Comparison of ENCODE assay signal across 13 cellular contexts in the genomic region with DNA sequence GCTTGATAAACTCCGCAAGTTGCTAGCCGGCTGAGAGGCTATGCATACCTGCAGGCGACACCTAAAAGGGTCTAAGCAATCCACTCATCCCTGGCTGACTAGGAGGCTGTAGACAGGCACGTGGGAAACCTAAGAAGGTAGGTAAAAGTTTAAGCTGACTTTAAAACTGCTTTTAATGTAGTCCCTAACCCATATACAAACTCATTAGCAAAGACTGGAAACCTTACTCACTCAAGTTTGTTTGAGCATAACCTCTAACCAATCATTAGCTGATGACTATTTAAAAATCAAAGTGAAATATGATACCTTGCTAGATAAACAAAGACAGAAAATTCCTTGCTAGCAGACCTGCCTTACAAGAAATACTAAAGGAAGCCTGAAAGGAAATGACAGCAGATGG.
A peak's percentile ranks its signal among the peaks of the same experiment; 100 is the strongest.
DNase-seq lines count a peak whose midpoint lies in the region; TF ChIP-seq lines count a peak whose summit lies in the region.
"Had no signal": no experiment of that assay in that cellular context is flagged by ENCODE, and none has a peak within 500 bp of the region (broad histone marks: within the 10 kb centered on the region; RNA-seq: fewer than 3 reads in every experiment).

No MANE protein-coding gene starts in this region.

- H3K36me3 Mint-ChIP-seq in nephron progenitor cell (ENCODE audit: low read depth): peaks cover 19% of the 10 kb centered on the region

- no peaks in the 10 kb centered on the region for H3K27me3 Mint-ChIP-seq in nephron progenitor cell (ENCODE audit: low read depth, poor library complexity)
- H3K27me3 Mint-ChIP-seq: naive thymus-derived CD4-positive, alpha-beta T cell had no signal

- no peaks in the 10 kb centered on the region; the same call in 1 of the 2 replicates for H3K36me3 ChIP-seq in H7 (replicated peaks; ENCODE audit: control insufficient read depth, insufficient read depth, low read length)
- H3K36me3 ChIP-seq: colonic mucosa had no signal

- H3K4me3 Mint-ChIP-seq in nephron progenitor cell: no peak overlapping the region
- H3K4me3 Mint-ChIP-seq: naive thymus-derived CD4-positive, alpha-beta T cell had no signal

- no peaks in the 10 kb centered on the region for H3K9me3 Mint-ChIP-seq in nephron progenitor cell
- H3K9me3 Mint-ChIP-seq: naive thymus-derived CD4-positive, alpha-beta T cell had no signal

- peak overlapping the region; percentile 27 for H3K27ac Mint-ChIP-seq in nephron progenitor cell
- H3K27ac Mint-ChIP-seq: naive thymus-derived CD4-positive, alpha-beta T cell had no signal

- H3K4me3 ChIP-seq in H7 (ENCODE audit: insufficient read depth, low read depth, low read length) (no peak overlapping the region), epithelial cell of proximal tubule (ENCODE audit: low read depth, low read length) (no peak overlapping the region)
- H3K4me3 ChIP-seq: colonic mucosa had no signal

- no peak for TF ChIP-seq CTCF in epithelial cell of proximal tubule (conservative IDR thresholded peaks at IDR 0.05; ENCODE audit: low read depth, low read length)
- TF ChIP-seq CTCF in nephron progenitor cell (IDR thresholded peaks at IDR 0.05): no peak

- H3K4me1 Mint-ChIP-seq in nephron progenitor cell: peaks cover 38% of the 10 kb centered on the region

- peak; percentile 17 for DNase-seq in H7
- peak; percentile 5 for DNase-seq in LoVo (ENCODE audit: low spot score)
- peak; percentile 49 for DNase-seq in epithelial cell of proximal tubule (ENCODE audit: low read depth)
- DNase-seq in nephron progenitor cell: peak; percentile 4
- DNase-seq in stimulated activated CD4-positive, alpha-beta T cell treated with anti-CD3 and anti-CD28 coated beads, Interleukin-4, amount 100 ng/mL, for 24 hours: no peak
- no peak for DNase-seq in DMS153 treated with DMSO at 0.1 percent for 48 hours (lab: John Stamatoyannopoulos, UW; ENCODE audit: unreplicated experiment)
- no peak for DNase-seq in activated T-cell treated with anti-CD3 and anti-CD28 coated beads, Interleukin-2, amount 50 U/mL, for 1 hour
- DNase-seq: activated CD4-positive, alpha-beta T cell treated with anti-CD3 and anti-CD28 coated beads for 4 hours; colonic mucosa; DND-41; naive thymus-derived CD4-positive, alpha-beta T cell; NCI-H526; stimulated activated CD8-positive, alpha-beta memory T cell treated with anti-CD3 and anti-CD28 coated beads, Interleukin-4, amount 100 ng/mL, for 48 hours had no signal

- H3K27me3 ChIP-seq in H7 (ENCODE audit: control insufficient read depth, insufficient read depth, low read length): no peaks in the 10 kb centered on the region
- H3K27me3 ChIP-seq: colonic mucosa had no signal

Comparison
In these comparisons a context has a peak if more than half of its experiments do, and no peak if none do; other contexts are left out.
1. DNase-seq: peak in H7 (single experiment), LoVo (single experiment), epithelial cell of proximal tubule (single experiment) and nephron progenitor cell (single experiment); none in stimulated activated CD4-positive, alpha-beta T cell treated with anti-CD3 and anti-CD28 coated beads, Interleukin-4, amount 100 ng/mL, for 24 hours (single experiment), DMS153 treated with DMSO at 0.1 percent for 48 hours (single experiment) and activated T-cell treated with anti-CD3 and anti-CD28 coated beads, Interleukin-2, amount 50 U/mL, for 1 hour (single experiment).